In the genomic region with DNA sequence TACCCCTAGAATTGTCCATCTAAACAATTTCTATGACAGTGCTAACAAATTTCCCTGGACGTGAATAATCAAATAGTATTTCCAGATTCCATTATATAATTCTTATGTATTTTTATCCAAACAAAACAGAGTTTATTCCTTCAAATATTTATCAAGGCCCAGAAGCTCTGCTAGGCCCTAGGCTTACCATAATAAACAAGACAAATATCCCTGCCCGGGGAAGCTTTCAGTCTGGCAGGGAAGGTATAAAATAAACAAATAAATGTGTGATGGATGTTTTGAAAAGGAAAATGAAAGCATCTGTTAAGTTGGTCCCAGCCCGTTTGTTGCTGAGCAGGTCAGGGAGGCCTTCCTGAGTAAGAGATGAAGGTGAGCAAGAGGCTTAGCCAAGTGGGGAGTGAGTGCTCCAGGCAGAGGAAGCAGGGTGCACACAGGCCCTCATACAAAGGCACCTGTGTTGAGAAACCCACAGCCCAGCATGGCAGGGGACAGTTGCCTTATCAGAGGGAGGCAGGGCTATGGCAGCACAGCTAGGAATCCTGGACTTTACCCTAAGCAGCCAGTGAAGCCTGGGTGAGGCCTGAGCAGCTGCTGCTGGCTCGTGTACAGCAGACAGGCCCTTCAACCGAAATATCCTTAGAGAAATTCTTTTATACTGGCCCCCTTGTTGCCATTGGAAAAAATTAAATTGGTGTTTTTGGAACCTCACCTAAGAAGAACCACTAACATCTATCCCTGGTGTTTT, we compare ENCODE assay signal across 9 cellular contexts. TPM values are rescaled to one million over a fixed set of nuclear protein-coding genes. Genes with fewer than 3 reads are reported as not detected.
DNase-seq lines count a peak whose midpoint lies in the region; ATAC-seq, FAIRE-seq and TF ChIP-seq lines count a peak whose summit lies in the region.
"Had no signal": no experiment of that assay in that cellular context is flagged by ENCODE, and none has a peak within 500 bp of the region (broad histone marks: within the 10 kb centered on the region; RNA-seq: fewer than 3 reads in every experiment).

No MANE protein-coding gene starts in this region.

- H3K4me1 ChIP-seq in GM12878 (ENCODE audit: control insufficient read depth, insufficient read depth, low read length) (no peaks in the 10 kb centered on the region), upper lobe of right lung (no peaks in the 10 kb centered on the region)

- SMC1A ChIA-PET in GM12878 (lab: Charles Lee; ENCODE audit: uncharacterized antibody, unreplicated experiment) = no interaction called here

- 0 out of 2 replicates have a peak overlapping the region, but pooled peaks have one; percentile 3 for H2AFZ ChIP-seq in GM12878 (ENCODE audit: control insufficient read depth, low read depth, low read length)

- H3K27ac Mint-ChIP-seq in activated naive CD4-positive, alpha-beta T cell treated with anti-CD3 and anti-CD28 coated beads, Interleukin-2, amount 50 U/mL, for 72 hours = peak overlapping the region; percentile 12 to 80

- no peak for ATAC-seq in activated naive CD4-positive, alpha-beta T cell treated with anti-CD3 and anti-CD28 coated beads, Interleukin-2, amount 50 U/mL, for 72 hours
- ATAC-seq in GM12878 (no peak), upper lobe of right lung (peak; percentile 58)

- in situ Hi-C loops in GM12878 (cut with MboI) = no loop called here
- in situ Hi-C loops in GM13977 (cut with MboI; ENCODE audit: low pct_unique_long_range_greater_than_20kb, low sequenced_read_pairs, unreplicated experiment) = no loop called here

- H3K4me2 ChIP-seq in GM12878 (ENCODE audit: control insufficient read depth, insufficient read depth) = no peak overlapping the region

- no peak overlapping the region for H3K9ac ChIP-seq in GM12878 (ENCODE audit: control insufficient read depth, insufficient read depth, low read length)

- no peaks in the 10 kb centered on the region for H3K9me3 Mint-ChIP-seq in activated naive CD4-positive, alpha-beta T cell treated with anti-CD3 and anti-CD28 coated beads, Interleukin-2, amount 50 U/mL, for 72 hours

- RAD21 ChIA-PET in GM12878 (lab: Charles Lee; ENCODE audit: unreplicated experiment) = no interaction called here

- TF ChIP-seq CTCF in GM12878 (IDR thresholded peaks at IDR 0.05 in 2 of 3, conservative IDR thresholded peaks at IDR 0.05 in 1 of 3; ENCODE audit: control insufficient read depth in 2 of 3, extremely low read depth in 1 of 3, insufficient read depth in 1 of 3, low read depth in 3 of 3, low read length in 3 of 3) (no peak), upper lobe of right lung (IDR thresholded peaks at IDR 0.05) (no peak), GM13977 (IDR thresholded peaks at IDR 0.05; ENCODE audit: extremely low read depth, insufficient read depth, missing control alignments) (no peak)

- TF ChIP-seq RAD21 in GM12878 (IDR thresholded peaks at IDR 0.05; ENCODE audit: insufficient read depth, low read depth, low read length) = no peak

- H3K9me3 ChIP-seq in GM12878 (replicated peaks; ENCODE audit: control insufficient read depth, insufficient read depth, low read length) (no peaks in the 10 kb centered on the region), upper lobe of right lung (no peaks in the 10 kb centered on the region)
- H3K9me3 ChIP-seq: neutrophil had no signal

- no peak for FAIRE-seq in GM12878 (lab: Jason Lieb, UNC)

- intact Hi-C loops in GM12878 (cut with micrococcal nuclease; ENCODE audit: unreplicated experiment) = no loop called here
- intact Hi-C loops in upper lobe of right lung (cut with DNase I) = no loop called here

- CTCF ChIA-PET in GM12878 (lab: Yijun Ruan, JAX) = no interaction called here

- no peak for TF ChIP-seq POLR2A in GM12878 (IDR thresholded peaks at IDR 0.05; ENCODE audit: low read depth, low read length)

- WGBS in GM12878 (ENCODE audit: insufficient coverage, insufficient replicate concordance, low lambda C conversion rate, missing lambda C conversion rate) = 68% methylated on average over 5 of the region's 5 CpGs

- TF ChIP-seq EP300 in GM12878 (IDR thresholded peaks at IDR 0.05; ENCODE audit: borderline replicate concordance in 1 of 2, control insufficient read depth in 1 of 2, low read depth in 2 of 2, low read length in 2 of 2) = no peak

- H3K4me3 ChIP-seq in GM12878 (no peak overlapping the region), upper lobe of right lung (no peak overlapping the region)

- H4K20me1 ChIP-seq in GM12878 (ENCODE audit: control insufficient read depth, insufficient read depth) = no peaks in the 10 kb centered on the region

- H3K27ac ChIP-seq in GM12878 (ENCODE audit: control insufficient read depth, insufficient read depth) (no peak overlapping the region), upper lobe of right lung (peak overlapping the region; percentile 11)
- H3K27ac ChIP-seq: neutrophil had no signal

- POLR2A ChIA-PET in GM12878 (lab: Charles Lee) = interaction anchor here (0.5 to 0.9 kb wide), 3 partner anchors 15 to 350 kb away, joined by 3 to 12 read pairs (median 6); no protein-coding TSS in a partner anchor

- DNase-seq in activated naive CD4-positive, alpha-beta T cell treated with anti-CD3 and anti-CD28 coated beads, Interleukin-2, amount 50 U/mL, for 72 hours (ENCODE audit: low spot score in 2 of 2) = no peak
- DNase-seq in activated naive CD4-positive, alpha-beta T cell treated with anti-CD3 and anti-CD28 coated beads, Interleukin-2, amount 50 U/mL, for 16 hours = no peak
- DNase-seq in GM12878 (ENCODE audit: low read depth, low spot score) (no peak), lung microvascular endothelial cell (ENCODE audit: low read depth in 2 of 2) (peak; percentile 64 to 67), upper lobe of right lung (no peak), DMS153 (lab: John Stamatoyannopoulos, UW) (no peak), GM13977 (ENCODE audit: low spot score) (no peak)
- no peak for DNase-seq in activated effector memory CD4-positive, alpha-beta T cell treated with Interleukin-2 at 50 U/mL for 16 hours

- BruUV-seq in GM12878 (replicated peaks; lab: Mats Ljungman, UMichigan) = no TSS peak

- no peaks in the 10 kb centered on the region; the same call in 1 of the 2 replicates for H3K79me2 ChIP-seq in GM12878 (ENCODE audit: control insufficient read depth, insufficient read depth, low read length)

- H3K36me3 ChIP-seq in GM12878 (ENCODE audit: control insufficient read depth in 2 of 2, insufficient read depth in 2 of 2, low read length in 1 of 2) (peaks cover 7 to 16% of the 10 kb centered on the region in 2 experiments), upper lobe of right lung (no peaks in the 10 kb centered on the region)

- H3K36me3 Mint-ChIP-seq in activated naive CD4-positive, alpha-beta T cell treated with anti-CD3 and anti-CD28 coated beads, Interleukin-2, amount 50 U/mL, for 72 hours = peaks cover 15 to 31% of the 10 kb centered on the region in 2 donors

- H3K27me3 ChIP-seq in GM12878 (replicated peaks in 1 of 2; ENCODE audit: control insufficient read depth in 2 of 2, insufficient read depth in 2 of 2, low read length in 1 of 2) (no peaks in the 10 kb centered on the region), upper lobe of right lung (no peaks in the 10 kb centered on the region)
- H3K27me3 ChIP-seq: neutrophil had no signal

RNA-seq across cellular contexts. Expression of gene SLC35D2, which starts 7.7 kb away (rescaled TPM):
- 1 to 10 TPM; 1.5 to 1.8 TPM for total RNA-seq in activated naive CD4-positive, alpha-beta T cell treated with anti-CD3 and anti-CD28 coated beads, Interleukin-2, amount 50 U/mL, for 72 hours
- total RNA-seq in GM12878 (2013; cell fraction: nucleolus; rRNA removed) = 9.0 and 9.9 TPM in 2 replicates
- total RNA-seq in GM12878 (2014; rRNA removed) (3.6 and 4.4 TPM in 2 replicates), GM12878 (2014; rRNA removed; fragmentation: Illumina TruSeq; extraction: Trizol) (5.2 and 5.5 TPM in 2 replicates), GM12878 (2021) (6.1 and 6.5 TPM in 2 replicates), lung microvascular endothelial cell (20.0 and 24.4 TPM in 2 replicates), upper lobe of right lung (30.3 TPM)
- polyA plus RNA-seq in GM12878 (2011; ENCODE audit: low read depth) = 6.9 TPM
- polyA plus RNA-seq in GM12878 (2011; rRNA removed) (0.99 and 1.4 TPM in 2 replicates), GM12878 (2014; fragmentation: Illumina TruSeq; extraction: Trizol) (6.3 TPM in 2 replicates), GM12878 (2014; fragmentation: Nextera tagmentation; extraction: Ambion mirVana) (1 to 10 TPM; 1.3 to 3.3 TPM), GM12878 (2014; rRNA removed) (2.8 and 6.0 TPM in 2 replicates), GM12878 (2016; fragmentation: Nextera tagmentation; extraction: Ambion mirVana) (1 to 10 TPM in 1 of 2 experiments, under 1 TPM in 1; 0.64 to 3.2 TPM)
- 0.42 and 0.61 TPM in 2 replicates for polyA plus RNA-seq in GM12878 (2011; cell fraction: cytosol; rRNA removed)
- polyA plus RNA-seq in GM12878 (2011; cell fraction: nucleus; rRNA removed) = 0.51 and 0.61 TPM in 2 replicates
- 9.5 and 10.8 TPM in 2 replicates for polyA plus RNA-seq in GM12878 (2012)
- polyA minus RNA-seq in GM12878 (2011; rRNA and poly(A)+ RNA removed) = 0.66 and 1.3 TPM in 2 replicates
- not detected in 2 replicates for polyA minus RNA-seq in GM12878 (2011; cell fraction: cytosol; rRNA and poly(A)+ RNA removed)
- polyA minus RNA-seq in GM12878 (2011; cell fraction: nucleus; rRNA and poly(A)+ RNA removed) = not detected in 2 replicates

RNA-seq across cellular contexts. Expression of gene ZNF367, which starts 27.0 kb away (rescaled TPM):
- 10 to 100 TPM; 17.7 to 42.6 TPM for total RNA-seq in activated naive CD4-positive, alpha-beta T cell treated with anti-CD3 and anti-CD28 coated beads, Interleukin-2, amount 50 U/mL, for 72 hours
- total RNA-seq in GM12878 (2013; cell fraction: nucleolus; rRNA removed) = 9.3 and 9.5 TPM in 2 replicates
- total RNA-seq in GM12878 (2014; rRNA removed) = 16.3 and 17.8 TPM in 2 replicates
- 15.5 and 15.6 TPM in 2 replicates for total RNA-seq in GM12878 (2014; rRNA removed; fragmentation: Illumina TruSeq; extraction: Trizol)
- 14.3 and 15.7 TPM in 2 replicates for total RNA-seq in GM12878 (2021)
- 3.8 TPM for polyA plus RNA-seq in GM12878 (2011; ENCODE audit: low read depth)
- 10.2 and 14.5 TPM in 2 replicates for polyA plus RNA-seq in GM12878 (2011; rRNA removed)
- polyA plus RNA-seq in GM12878 (2011; cell fraction: cytosol; rRNA removed) = 4.3 and 4.9 TPM in 2 replicates
- polyA plus RNA-seq in GM12878 (2011; cell fraction: nucleus; rRNA removed) = 5.7 and 6.0 TPM in 2 replicates
- 5.4 and 8.0 TPM in 2 replicates for polyA plus RNA-seq in GM12878 (2012)
- polyA plus RNA-seq in GM12878 (2014; fragmentation: Illumina TruSeq; extraction: Trizol) = 13.3 and 14.7 TPM in 2 replicates
- polyA plus RNA-seq in GM12878 (2014; fragmentation: Nextera tagmentation; extraction: Ambion mirVana) = 1 to 10 TPM; 3.9 to 5.5 TPM
- polyA plus RNA-seq in GM12878 (2014; rRNA removed) = 9.8 and 12.0 TPM in 2 replicates
- 1 to 10 TPM; 2.9 to 6.2 TPM for polyA plus RNA-seq in GM12878 (2016; fragmentation: Nextera tagmentation; extraction: Ambion mirVana)
- 4.0 and 5.5 TPM in 2 replicates for polyA minus RNA-seq in GM12878 (2011; rRNA and poly(A)+ RNA removed)
- polyA minus RNA-seq in GM12878 (2011; cell fraction: cytosol; rRNA and poly(A)+ RNA removed) = 4.9 and 5.6 TPM in 2 replicates
- 3.0 and 5.5 TPM in 2 replicates for polyA minus RNA-seq in GM12878 (2011; cell fraction: nucleus; rRNA and poly(A)+ RNA removed)
- total RNA-seq in lung microvascular endothelial cell = 2.4 and 3.5 TPM in 2 replicates
- total RNA-seq in upper lobe of right lung = 0.67 TPM

RNA-seq across cellular contexts. Expression of gene HABP4, which starts 58.8 kb away (rescaled TPM):
- total RNA-seq in activated naive CD4-positive, alpha-beta T cell treated with anti-CD3 and anti-CD28 coated beads, Interleukin-2, amount 50 U/mL, for 72 hours = 10 to 100 TPM in 1 of 2 donors, 1 to 10 TPM in 1; 6.4 to 15.7 TPM
- total RNA-seq in GM12878 (2013; cell fraction: nucleolus; rRNA removed) = 4.0 and 4.4 TPM in 2 replicates
- total RNA-seq in GM12878 (2014; rRNA removed) (10.7 and 12.3 TPM in 2 replicates), GM12878 (2014; rRNA removed; fragmentation: Illumina TruSeq; extraction: Trizol) (13.1 and 13.6 TPM in 2 replicates), GM12878 (2021) (13.6 and 13.7 TPM in 2 replicates), lung microvascular endothelial cell (5.7 and 6.9 TPM in 2 replicates), upper lobe of right lung (10.3 TPM)
- 2.1 TPM for polyA plus RNA-seq in GM12878 (2011; ENCODE audit: low read depth)
- polyA plus RNA-seq in GM12878 (2011; rRNA removed) (6.8 and 9.2 TPM in 2 replicates), GM12878 (2014; fragmentation: Illumina TruSeq; extraction: Trizol) (12.5 and 13.2 TPM in 2 replicates), GM12878 (2014; fragmentation: Nextera tagmentation; extraction: Ambion mirVana) (1 to 10 TPM; 4.4 to 5.7 TPM), GM12878 (2014; rRNA removed) (14.7 and 15.1 TPM in 2 replicates), GM12878 (2016; fragmentation: Nextera tagmentation; extraction: Ambion mirVana) (10 to 100 TPM in 1 of 2 experiments, 1 to 10 TPM in 1; 1.6 to 15.4 TPM)
- 3.8 and 4.2 TPM in 2 replicates for polyA plus RNA-seq in GM12878 (2011; cell fraction: cytosol; rRNA removed)
- 3.4 and 3.9 TPM in 2 replicates for polyA plus RNA-seq in GM12878 (2011; cell fraction: nucleus; rRNA removed)
- 2.8 and 2.9 TPM in 2 replicates for polyA plus RNA-seq in GM12878 (2012)
- polyA minus RNA-seq in GM12878 (2011; rRNA and poly(A)+ RNA removed) = 1.2 and 2.1 TPM in 2 replicates
- 1.2 and 1.3 TPM in 2 replicates for polyA minus RNA-seq in GM12878 (2011; cell fraction: cytosol; rRNA and poly(A)+ RNA removed)
- 0.97 and 1.1 TPM in 2 replicates for polyA minus RNA-seq in GM12878 (2011; cell fraction: nucleus; rRNA and poly(A)+ RNA removed)

Comparison
In these comparisons a context has a peak if more than half of its experiments do, and no peak if none do; other contexts are left out.
1. DNase-seq: peak in lung microvascular endothelial cell (2 of 2); none in activated naive CD4-positive, alpha-beta T cell treated with anti-CD3 and anti-CD28 coated beads, Interleukin-2, amount 50 U/mL, for 72 hours (0 of 2), activated naive CD4-positive, alpha-beta T cell treated with anti-CD3 and anti-CD28 coated beads, Interleukin-2, amount 50 U/mL, for 16 hours (single experiment), GM12878 (single experiment), upper lobe of right lung (single experiment), DMS153 (single experiment), activated effector memory CD4-positive, alpha-beta T cell treated with Interleukin-2 at 50 U/mL for 16 hours (single experiment) and GM13977 (single experiment).